ENCODE assay signal across 1 cellular context in genomic region chr6:134930463-134930862, GRCh38.
TF ChIP-seq lines count a peak whose summit lies in the region.

No MANE protein-coding gene starts in this region.

TF ChIP-seq in HepG2, 621 proteins besides CTCF, POLR2A, EP300 and RAD21 (continued from another document):
- TF ChIP-seq CREB3 (CRISPR knock-in tag; IDR thresholded peaks at IDR 0.05) (no peak), NR2F2 (IDR thresholded peaks at IDR 0.05; ENCODE audit: borderline replicate concordance, low read depth) (no peak), SYNCRIP (IDR thresholded peaks at IDR 0.05; ENCODE audit: insufficient read depth, low read depth, low read length) (no peak), NR2C2 (CRISPR knock-in tag; IDR thresholded peaks at IDR 0.05; ENCODE audit: borderline replicate concordance) (no peak), ZNF776 (CRISPR knock-in tag; IDR thresholded peaks at IDR 0.05) (no peak), ZSCAN31 (CRISPR knock-in tag; IDR thresholded peaks at IDR 0.05; ENCODE audit: low read depth) (no peak), ZNF781 (CRISPR knock-in tag; IDR thresholded peaks at IDR 0.05; ENCODE audit: borderline replicate concordance, not compliant biosample characterization) (no peak)
